In genomic region chr22:22480940-22481339, GRCh38 we compare ENCODE assay signal across 1 cellular context.
TF ChIP-seq lines count a peak whose summit lies in the region.

No MANE protein-coding gene starts in this region.

TF ChIP-seq in HepG2, 621 proteins besides CTCF, POLR2A, EP300 and RAD21 (continued from another document):
- peak; percentile 33; the same call in 1 of the 2 replicates for TF ChIP-seq AHDC1 (CRISPR knock-in tag; IDR thresholded peaks at IDR 0.05; ENCODE audit: borderline replicate concordance)
- TF ChIP-seq ZNF800 (CRISPR knock-in tag; IDR thresholded peaks at IDR 0.05) = no peak
- no peak for TF ChIP-seq HNRNPL (IDR thresholded peaks at IDR 0.05; ENCODE audit: low read depth, low read length)
- no peak for TF ChIP-seq DNMT3B (CRISPR knock-in tag; conservative IDR thresholded peaks at IDR 0.05)
- no peak for TF ChIP-seq ZNF850 (CRISPR knock-in tag; conservative IDR thresholded peaks at IDR 0.05)
- TF ChIP-seq HNF1B (CRISPR knock-in tag; IDR thresholded peaks at IDR 0.05) = peak; percentile 77
- TF ChIP-seq IRX3 (CRISPR knock-in tag; IDR thresholded peaks at IDR 0.05; ENCODE audit: borderline replicate concordance, low read depth) = no peak
- no peak for TF ChIP-seq ZNF605 (CRISPR knock-in tag; IDR thresholded peaks at IDR 0.05)
- no peak for TF ChIP-seq CBX1 (IDR thresholded peaks at IDR 0.05; ENCODE audit: low read depth)
- TF ChIP-seq LCORL (IDR thresholded peaks at IDR 0.05) = no peak
- no peak for TF ChIP-seq LCORL (CRISPR knock-in tag; IDR thresholded peaks at IDR 0.05)
- peak; percentile 60 for TF ChIP-seq FOXA3 (CRISPR knock-in tag; IDR thresholded peaks at IDR 0.05)
- peak; percentile 77 for TF ChIP-seq TEAD3 (CRISPR knock-in tag; optimal IDR thresholded peaks at IDR 0.05; ENCODE audit: borderline replicate concordance)
